Comparison of ENCODE assay signal across 13 cellular contexts in genomic region chr2:105858868-105859693, GRCh38.
A peak's percentile ranks its signal among the peaks of the same experiment; 100 is the strongest.
DNase-seq lines count a peak whose midpoint lies in the region; ATAC-seq and TF ChIP-seq lines count a peak whose summit lies in the region.
"Had no signal": no experiment of that assay in that cellular context is flagged by ENCODE, and none has a peak within 500 bp of the region (broad histone marks: within the 10 kb centered on the region; RNA-seq: fewer than 3 reads in every experiment).

No MANE protein-coding gene starts in this region.

- no peak overlapping the region for H4K8ac ChIP-seq in trophoblast cell (ENCODE audit: low read depth, low read length)

- H3K4me3 ChIP-seq in trophoblast cell (ENCODE audit: low read depth, low read length) (no peak overlapping the region), OCI-LY7 (ENCODE audit: low read depth, low read length, poor library complexity, severe bottlenecking) (no peak overlapping the region)
- H3K4me3 ChIP-seq: ascending aorta, ovary had no signal

- no peaks in the 10 kb centered on the region for H3K27me3 Mint-ChIP-seq in T-helper 1 cell treated with Interleukin-12 subunit alpha and Interleukin-12 subunit beta and Interleukin-4 antibody, amounts not matched to agents 30 μg/mL and 1 μg/mL, for 36 hours (ENCODE audit: low read depth)

- no peaks in the 10 kb centered on the region for H3K27me3 ChIP-seq in trophoblast cell (ENCODE audit: insufficient read depth, low read length)
- H3K27me3 ChIP-seq: ascending aorta, ovary had no signal

- H4K20me1 ChIP-seq in OCI-LY7 (ENCODE audit: insufficient read depth, low read length), result no peaks in the 10 kb centered on the region

- no peak overlapping the region for H3K23ac ChIP-seq in trophoblast cell (ENCODE audit: low read length)

- DNase-seq in T-helper 1 cell, result no peak
- no peak for DNase-seq in activated naive CD4-positive, alpha-beta T cell treated with anti-CD3 and anti-CD28 coated beads, Interleukin-2, amount 50 U/mL, for 72 hours (ENCODE audit: low spot score in 2 of 2)
- peak; percentile 83 to 85 for DNase-seq in trophoblast cell
- DNase-seq in OCI-LY7 (ENCODE audit: low spot score), result no peak
- DNase-seq in amniotic stem cell (lab: John Stamatoyannopoulos, UW), result no peak
- DNase-seq in cerebellar cortex (ENCODE audit: low spot score), result no peak
- DNase-seq: DMS79, NCI-H1694, ovary had no signal

- H2BK120ac ChIP-seq in trophoblast cell (ENCODE audit: insufficient read depth, low read length, poor library complexity), result peak overlapping the region; percentile 49

- H4K12ac ChIP-seq in trophoblast cell (ENCODE audit: low read depth, low read length), result no peak overlapping the region

- BruUV-seq in OCI-LY7 (replicated peaks; lab: Mats Ljungman, UMichigan), result no TSS peak

- H3K18ac ChIP-seq in trophoblast cell (ENCODE audit: low read length), result no peak overlapping the region

- H3K14ac ChIP-seq in trophoblast cell (ENCODE audit: low read length), result no peak overlapping the region

- peak overlapping the region; percentile 86 for H3K27ac Mint-ChIP-seq in T-helper 1 cell treated with Interleukin-12 subunit alpha and Interleukin-12 subunit beta and Interleukin-4 antibody, amounts not matched to agents 30 μg/mL and 1 μg/mL, for 36 hours
- H3K27ac Mint-ChIP-seq in activated naive CD4-positive, alpha-beta T cell treated with anti-CD3 and anti-CD28 coated beads, Interleukin-2, amount 50 U/mL, for 72 hours, result peak overlapping the region; percentile 96 to 99

- peaks cover 2% of the 10 kb centered on the region for H3K9me3 ChIP-seq in trophoblast cell (ENCODE audit: insufficient read depth, low read depth, low read length)
- no peaks in the 10 kb centered on the region for H3K9me3 ChIP-seq in OCI-LY7 (ENCODE audit: low read length)
- H3K9me3 ChIP-seq: ascending aorta, ovary had no signal

- peak overlapping the region; percentile 35 for H2AFZ ChIP-seq in trophoblast cell (ENCODE audit: insufficient read depth, low read length, poor library complexity)
- H2AFZ ChIP-seq in OCI-LY7 (ENCODE audit: low read length), result no peak overlapping the region

- H3K27ac ChIP-seq in trophoblast cell (ENCODE audit: low read depth, low read length) (peak overlapping the region; percentile 53), OCI-LY7 (ENCODE audit: low read depth, low read length, poor library complexity, severe bottlenecking) (no peak overlapping the region)
- H3K27ac ChIP-seq: 22Rv1, ascending aorta, ovary had no signal

- peaks cover 7% of the 10 kb centered on the region for H3K79me1 ChIP-seq in trophoblast cell (ENCODE audit: low read length)

- H3K4ac ChIP-seq in trophoblast cell (ENCODE audit: low read depth, low read length), result no peak overlapping the region

- H3K9me3 Mint-ChIP-seq in T-helper 1 cell treated with Interleukin-12 subunit alpha and Interleukin-12 subunit beta and Interleukin-4 antibody, amounts not matched to agents 30 μg/mL and 1 μg/mL, for 36 hours, result no peaks in the 10 kb centered on the region
- H3K9me3 Mint-ChIP-seq in activated naive CD4-positive, alpha-beta T cell treated with anti-CD3 and anti-CD28 coated beads, Interleukin-2, amount 50 U/mL, for 72 hours, result no peaks in the 10 kb centered on the region

- peaks cover 2% of the 10 kb centered on the region for H3K79me2 ChIP-seq in trophoblast cell (ENCODE audit: control insufficient read depth, insufficient read depth, low read length, poor library complexity)
- no peaks in the 10 kb centered on the region for H3K79me2 ChIP-seq in OCI-LY7 (ENCODE audit: insufficient read depth, low read depth, low read length)

- no peak overlapping the region for H2BK12ac ChIP-seq in trophoblast cell (ENCODE audit: low read length)

- POLR2A ChIA-PET in OCI-LY7 (lab: Charles Lee), result interaction anchor here (0.5 to 1.2 kb wide), 3 partner anchors 9 to 724 kb away, joined by 3 to 4 read pairs (median 3); no protein-coding TSS in a partner anchor

- H3K36me3 ChIP-seq in trophoblast cell (ENCODE audit: control insufficient read depth in 1 of 2, insufficient read depth in 2 of 2, low read length in 2 of 2) (peaks cover 3 to 4% of the 10 kb centered on the region in 2 experiments), OCI-LY7 (ENCODE audit: insufficient read depth, low read length) (no peaks in the 10 kb centered on the region; the same call in 1 of the 2 replicates)
- H3K36me3 ChIP-seq: ovary had no signal

- no peak overlapping the region for H2BK5ac ChIP-seq in trophoblast cell (ENCODE audit: low read depth, low read length, poor library complexity)

- H3K4me3 Mint-ChIP-seq in T-helper 1 cell treated with Interleukin-12 subunit alpha and Interleukin-12 subunit beta and Interleukin-4 antibody, amounts not matched to agents 30 μg/mL and 1 μg/mL, for 36 hours, result peak overlapping the region; percentile 40

- no peak overlapping the region for H3K9ac ChIP-seq in trophoblast cell (ENCODE audit: low read length)

- peaks cover 71% of the 10 kb centered on the region for H3K4me1 Mint-ChIP-seq in T-helper 1 cell treated with Interleukin-12 subunit alpha and Interleukin-12 subunit beta and Interleukin-4 antibody, amounts not matched to agents 30 μg/mL and 1 μg/mL, for 36 hours (ENCODE audit: low read depth)

- WGBS in trophoblast cell (ENCODE audit: extremely low coverage, insufficient coverage, insufficient read length), result no CpG with 5 or more reads among the region's 8 CpGs

- no peak overlapping the region for H3K4me2 ChIP-seq in trophoblast cell (ENCODE audit: low read length)
- H3K4me2 ChIP-seq in OCI-LY7 (ENCODE audit: low read length), result no peak overlapping the region

- peaks cover 22 to 24% of the 10 kb centered on the region in 2 experiments for H3K4me1 ChIP-seq in trophoblast cell (ENCODE audit: control insufficient read depth in 1 of 2, insufficient read depth in 2 of 2, low read length in 2 of 2)
- H3K4me1 ChIP-seq in OCI-LY7 (ENCODE audit: insufficient read depth, low read length, poor library complexity, severe bottlenecking), result no peaks in the 10 kb centered on the region
- H3K4me1 ChIP-seq: ascending aorta had no signal

- H2AK5ac ChIP-seq in trophoblast cell (ENCODE audit: low read length), result no peak overlapping the region

- H3K36me3 Mint-ChIP-seq in T-helper 1 cell treated with Interleukin-12 subunit alpha and Interleukin-12 subunit beta and Interleukin-4 antibody, amounts not matched to agents 30 μg/mL and 1 μg/mL, for 36 hours (ENCODE audit: low read depth), result peaks cover 39% of the 10 kb centered on the region
- peaks cover 42 to 49% of the 10 kb centered on the region in 2 donors for H3K36me3 Mint-ChIP-seq in activated naive CD4-positive, alpha-beta T cell treated with anti-CD3 and anti-CD28 coated beads, Interleukin-2, amount 50 U/mL, for 72 hours

- peak; percentile 55 for ATAC-seq in HG03442 (IDR thresholded peaks at IDR 0.05; ENCODE audit: unreplicated experiment)
- ATAC-seq in activated naive CD4-positive, alpha-beta T cell treated with anti-CD3 and anti-CD28 coated beads, Interleukin-2, amount 50 U/mL, for 72 hours, result peak; percentile 68 to 75

- H4K91ac ChIP-seq in trophoblast cell (ENCODE audit: low read depth, low read length), result peak overlapping the region; percentile 42

- intact Hi-C loops in OCI-LY7 (cut with micrococcal nuclease; ENCODE audit: unreplicated experiment), result no loop called here

- CTCF ChIA-PET in OCI-LY7 (lab: Charles Lee; ENCODE audit: unreplicated experiment), result no interaction called here

- TF ChIP-seq CTCF in OCI-LY7 (conservative IDR thresholded peaks at IDR 0.05; ENCODE audit: low read length), result no peak

- H3K9me2 ChIP-seq in OCI-LY7 (ENCODE audit: insufficient read depth, low read length), result no peaks in the 10 kb centered on the region

Comparison
In these comparisons a context has a peak if more than half of its experiments do, and no peak if none do; other contexts are left out.
1. DNase-seq: peak in trophoblast cell (2 of 2); none in T-helper 1 cell (0 of 5), activated naive CD4-positive, alpha-beta T cell treated with anti-CD3 and anti-CD28 coated beads, Interleukin-2, amount 50 U/mL, for 72 hours (0 of 2), OCI-LY7 (single experiment), amniotic stem cell (single experiment) and cerebellar cortex (single experiment).